12 cellular contexts compared by ENCODE assay signal in the genomic region with DNA sequence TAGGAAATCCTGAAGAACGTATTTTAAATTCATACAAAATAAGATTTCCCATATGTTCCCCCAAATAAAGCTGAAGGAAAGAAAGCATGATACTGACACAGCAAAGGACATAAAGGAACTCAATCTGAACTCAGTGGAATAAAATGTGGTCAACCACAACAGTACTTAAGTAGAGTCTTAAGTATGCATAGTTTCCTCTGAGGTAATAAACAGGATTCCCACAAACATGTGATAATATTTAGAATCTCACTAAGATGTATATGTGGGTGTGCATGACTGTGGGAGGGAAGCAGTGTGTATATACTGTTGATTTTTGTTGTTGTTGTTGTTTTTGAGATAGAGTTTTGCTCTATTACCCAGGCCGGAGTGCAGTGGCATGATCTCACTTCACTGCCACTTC.
DNase-seq lines count a peak whose midpoint lies in the region; ATAC-seq, FAIRE-seq and TF ChIP-seq lines count a peak whose summit lies in the region.
"Had no signal": no experiment of that assay in that cellular context is flagged by ENCODE, and none has a peak within 500 bp of the region (broad histone marks: within the 10 kb centered on the region; RNA-seq: fewer than 3 reads in every experiment).

No MANE protein-coding gene starts in this region.

- 73 to 91% (median 75%) methylated on average over 2 of the region's 2 CpGs for WGBS in small intestine, 3 donors
- WGBS in esophagus squamous epithelium, 2 donors: 73 to 79% methylated on average over 2 of the region's 2 CpGs

- intact Hi-C loops in activated CD4-positive, alpha-beta T cell treated with anti-CD3 and anti-CD28 coated beads, Interleukin-2, amount 10 ng/mL, durations not matched to agents 24 days and 14 days (cut with micrococcal nuclease): loop anchor here (1.0 kb wide), 1 partner anchor 34 kb away; no protein-coding TSS in a partner anchor
- intact Hi-C loops in esophagus squamous epithelium (cut with DNase I): no loop called here

- peak overlapping the region; percentile 63 for H3K27ac Mint-ChIP-seq in activated CD4-positive, alpha-beta T cell treated with anti-CD3 and anti-CD28 coated beads, Interleukin-2, amount 10 ng/mL, durations not matched to agents 24 days and 14 days

- peak; percentile 68 for DNase-seq in activated CD4-positive, alpha-beta T cell treated with anti-CD3 and anti-CD28 coated beads, Interleukin-2, amount 10 ng/mL, durations not matched to agents 24 days and 14 days
- DNase-seq in activated CD4-positive, alpha-beta T cell treated with anti-CD3 and anti-CD28 coated beads, Interleukin-2, amount 50 U/mL, for 48 hours: no peak
- DNase-seq in NB4 (ENCODE audit: low read depth): peak; percentile 30
- DNase-seq in choroid plexus epithelial cell (ENCODE audit: low read depth): peak; percentile 92
- peak; percentile 40 for DNase-seq in small intestine
- no peak for DNase-seq in esophagus squamous epithelium (lab: John Stamatoyannopoulos, UW)
- DNase-seq: activated CD4-positive, alpha-beta T cell treated with anti-CD3 and anti-CD28 coated beads for 1 hour had no signal

- no peaks in the 10 kb centered on the region for H3K27me3 Mint-ChIP-seq in activated CD4-positive, alpha-beta T cell treated with anti-CD3 and anti-CD28 coated beads, Interleukin-2, amount 10 ng/mL, durations not matched to agents 24 days and 14 days

- H3K36me3 ChIP-seq in small intestine (ENCODE audit: control insufficient read depth in 2 of 2, insufficient read depth in 2 of 2, low read length in 2 of 2) (peaks cover 0 to 5% of the 10 kb centered on the region in 2 donors), esophagus squamous epithelium (peaks cover 0 to 63% (median 0%) of the 10 kb centered on the region in 3 donors)

- peak overlapping the region; percentile 59 for H3K4me3 Mint-ChIP-seq in activated CD4-positive, alpha-beta T cell treated with anti-CD3 and anti-CD28 coated beads, Interleukin-2, amount 10 ng/mL, durations not matched to agents 24 days and 14 days

- peaks cover 6% of the 10 kb centered on the region for H3K9me3 Mint-ChIP-seq in activated CD4-positive, alpha-beta T cell treated with anti-CD3 and anti-CD28 coated beads, Interleukin-2, amount 10 ng/mL, durations not matched to agents 24 days and 14 days

- no peak for FAIRE-seq in small intestine (lab: Jason Lieb, UNC)
- FAIRE-seq: colon had no signal

- peaks cover 48% of the 10 kb centered on the region for H3K4me1 Mint-ChIP-seq in activated CD4-positive, alpha-beta T cell treated with anti-CD3 and anti-CD28 coated beads, Interleukin-2, amount 10 ng/mL, durations not matched to agents 24 days and 14 days

- H3K9me3 ChIP-seq in small intestine (ENCODE audit: control insufficient read depth, low read depth): no peaks in the 10 kb centered on the region
- H3K9me3 ChIP-seq in esophagus squamous epithelium: no peaks in the 10 kb centered on the region

- TF ChIP-seq CTCF in NB4 (IDR thresholded peaks at IDR 0.05; ENCODE audit: low read depth, low read length) (no peak), choroid plexus epithelial cell (conservative IDR thresholded peaks at IDR 0.05; ENCODE audit: low read depth, low read length) (no peak), esophagus squamous epithelium (IDR thresholded peaks at IDR 0.05) (no peak)

- H3K27me3 ChIP-seq in small intestine (ENCODE audit: control insufficient read depth in 2 of 2, insufficient read depth in 2 of 2, low read length in 2 of 2) (no peaks in the 10 kb centered on the region), esophagus squamous epithelium (no peaks in the 10 kb centered on the region)

- H3K27ac ChIP-seq in small intestine (ENCODE audit: low read depth in 1 of 2, low read length in 1 of 2) (no peak overlapping the region), esophagus squamous epithelium (no peak overlapping the region)
- H3K27ac ChIP-seq: KMS-11, parathyroid adenoma had no signal

- ATAC-seq in HG03342 (IDR thresholded peaks at IDR 0.05; ENCODE audit: unreplicated experiment): no peak
- no peak for ATAC-seq in HG03565 (IDR thresholded peaks at IDR 0.05; ENCODE audit: unreplicated experiment)

- TF ChIP-seq POLR2A in NB4 (IDR thresholded peaks at IDR 0.05; ENCODE audit: extremely low read depth, insufficient read length) (no peak), esophagus squamous epithelium (IDR thresholded peaks at IDR 0.05) (no peak)

- H3K36me3 Mint-ChIP-seq in activated CD4-positive, alpha-beta T cell treated with anti-CD3 and anti-CD28 coated beads, Interleukin-2, amount 10 ng/mL, durations not matched to agents 24 days and 14 days (ENCODE audit: low read depth): peaks cover 59% of the 10 kb centered on the region

- no peak overlapping the region for H3K4me3 ChIP-seq in NB4 (ENCODE audit: low read depth, low read length)
- no peak overlapping the region for H3K4me3 ChIP-seq in choroid plexus epithelial cell (ENCODE audit: low read depth, low read length)
- H3K4me3 ChIP-seq in small intestine (ENCODE audit: low read depth in 1 of 2, low read length in 2 of 2): no peak overlapping the region
- no peak overlapping the region for H3K4me3 ChIP-seq in esophagus squamous epithelium

- H3K4me1 ChIP-seq in small intestine (ENCODE audit: control insufficient read depth in 2 of 2, insufficient read depth in 1 of 2, low read depth in 1 of 2, low read length in 1 of 2): no peaks in the 10 kb centered on the region
- H3K4me1 ChIP-seq in esophagus squamous epithelium: peaks cover 0 to 4% (median 0%) of the 10 kb centered on the region in 3 donors

Comparison
In these comparisons a context has a peak if more than half of its experiments do, and no peak if none do; other contexts are left out.
1. DNase-seq: peak in activated CD4-positive, alpha-beta T cell treated with anti-CD3 and anti-CD28 coated beads, Interleukin-2, amount 10 ng/mL, durations not matched to agents 24 days and 14 days (single experiment), NB4 (single experiment), choroid plexus epithelial cell (single experiment) and small intestine (single experiment); none in activated CD4-positive, alpha-beta T cell treated with anti-CD3 and anti-CD28 coated beads, Interleukin-2, amount 50 U/mL, for 48 hours (0 of 2) and esophagus squamous epithelium (single experiment).